1 cellular context compared by ENCODE assay signal in the genomic region with DNA sequence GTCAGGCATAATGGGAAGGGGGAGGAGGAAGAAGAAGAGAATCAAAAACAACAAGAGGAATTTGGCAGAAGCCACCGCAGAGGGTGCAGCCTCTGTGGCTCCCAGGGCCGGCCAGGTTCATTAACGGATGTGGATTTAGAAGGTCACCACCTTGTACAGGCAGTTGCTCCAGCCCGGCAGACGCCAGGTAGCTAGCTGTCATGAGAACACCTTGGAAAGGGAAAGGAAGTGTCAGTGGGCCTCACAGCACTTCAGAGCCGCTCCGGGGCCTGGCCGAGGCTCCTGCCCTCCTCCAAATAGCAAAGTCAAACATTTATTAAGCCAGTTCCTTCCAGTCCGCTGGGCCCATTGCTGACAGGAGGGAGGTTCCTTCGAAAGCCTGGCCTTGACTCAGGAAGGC.
TF ChIP-seq lines count a peak whose summit lies in the region.

No MANE protein-coding gene starts in this region.

TF ChIP-seq in HepG2, 621 proteins besides CTCF, POLR2A, EP300 and RAD21:
- TF ChIP-seq ZNF577 (CRISPR knock-in tag; IDR thresholded peaks at IDR 0.05; ENCODE audit: borderline replicate concordance, low read depth), result no peak
- TF ChIP-seq SP1 (IDR thresholded peaks at IDR 0.05), result no peak
- no peak for TF ChIP-seq SP1 (CRISPR knock-in tag; IDR thresholded peaks at IDR 0.05)
- no peak for TF ChIP-seq NPAS2 (CRISPR knock-in tag; IDR thresholded peaks at IDR 0.05; ENCODE audit: borderline replicate concordance)
- TF ChIP-seq, protein P1, sequence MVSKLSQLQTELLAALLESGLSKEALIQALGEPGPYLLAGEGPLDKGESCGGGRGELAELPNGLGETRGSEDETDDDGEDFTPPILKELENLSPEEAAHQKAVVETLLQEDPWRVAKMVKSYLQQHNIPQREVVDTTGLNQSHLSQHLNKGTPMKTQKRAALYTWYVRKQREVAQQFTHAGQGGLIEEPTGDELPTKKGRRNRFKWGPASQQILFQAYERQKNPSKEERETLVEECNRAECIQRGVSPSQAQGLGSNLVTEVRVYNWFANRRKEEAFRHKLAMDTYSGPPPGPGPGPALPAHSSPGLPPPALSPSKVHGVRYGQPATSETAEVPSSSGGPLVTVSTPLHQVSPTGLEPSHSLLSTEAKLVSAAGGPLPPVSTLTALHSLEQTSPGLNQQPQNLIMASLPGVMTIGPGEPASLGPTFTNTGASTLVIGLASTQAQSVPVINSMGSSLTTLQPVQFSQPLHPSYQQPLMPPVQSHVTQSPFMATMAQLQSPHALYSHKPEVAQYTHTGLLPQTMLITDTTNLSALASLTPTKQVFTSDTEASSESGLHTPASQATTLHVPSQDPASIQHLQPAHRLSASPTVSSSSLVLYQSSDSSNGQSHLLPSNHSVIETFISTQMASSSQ (IDR thresholded peaks at IDR 0.05; ENCODE audit: low read depth), result no peak
- TF ChIP-seq, protein P1 (CRISPR knock-in tag; IDR thresholded peaks at IDR 0.05; ENCODE audit: borderline replicate concordance), result no peak
- TF ChIP-seq NBN (conservative IDR thresholded peaks at IDR 0.05), result no peak
- no peak for TF ChIP-seq XRCC5 (optimal IDR thresholded peaks at IDR 0.05; ENCODE audit: low read length)
- TF ChIP-seq TGIF2 (CRISPR knock-in tag; IDR thresholded peaks at IDR 0.05), result no peak
- no peak for TF ChIP-seq ZNF546 (CRISPR knock-in tag; conservative IDR thresholded peaks at IDR 0.05)
- no peak for TF ChIP-seq MIXL1 (CRISPR knock-in tag; IDR thresholded peaks at IDR 0.05)
- no peak for TF ChIP-seq CREM (IDR thresholded peaks at IDR 0.05)
- TF ChIP-seq CREM (CRISPR knock-in tag; IDR thresholded peaks at IDR 0.05), result no peak
- TF ChIP-seq NFKB2 (CRISPR knock-in tag; IDR thresholded peaks at IDR 0.05; ENCODE audit: borderline replicate concordance), result no peak
- TF ChIP-seq PAF1 (CRISPR knock-in tag; IDR thresholded peaks at IDR 0.05), result no peak
- TF ChIP-seq NR1H2 (CRISPR knock-in tag; IDR thresholded peaks at IDR 0.05; ENCODE audit: borderline replicate concordance, low read depth), result no peak
- TF ChIP-seq, protein P2, sequence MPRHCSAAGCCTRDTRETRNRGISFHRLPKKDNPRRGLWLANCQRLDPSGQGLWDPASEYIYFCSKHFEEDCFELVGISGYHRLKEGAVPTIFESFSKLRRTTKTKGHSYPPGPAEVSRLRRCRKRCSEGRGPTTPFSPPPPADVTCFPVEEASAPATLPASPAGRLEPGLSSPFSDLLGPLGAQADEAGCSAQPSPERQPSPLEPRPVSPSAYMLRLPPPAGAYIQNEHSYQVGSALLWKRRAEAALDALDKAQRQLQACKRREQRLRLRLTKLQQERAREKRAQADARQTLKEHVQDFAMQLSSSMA (CRISPR knock-in tag; IDR thresholded peaks at IDR 0.05), result no peak
- no peak for TF ChIP-seq ETV6 (CRISPR knock-in tag; conservative IDR thresholded peaks at IDR 0.05)
- TF ChIP-seq, protein P3, sequence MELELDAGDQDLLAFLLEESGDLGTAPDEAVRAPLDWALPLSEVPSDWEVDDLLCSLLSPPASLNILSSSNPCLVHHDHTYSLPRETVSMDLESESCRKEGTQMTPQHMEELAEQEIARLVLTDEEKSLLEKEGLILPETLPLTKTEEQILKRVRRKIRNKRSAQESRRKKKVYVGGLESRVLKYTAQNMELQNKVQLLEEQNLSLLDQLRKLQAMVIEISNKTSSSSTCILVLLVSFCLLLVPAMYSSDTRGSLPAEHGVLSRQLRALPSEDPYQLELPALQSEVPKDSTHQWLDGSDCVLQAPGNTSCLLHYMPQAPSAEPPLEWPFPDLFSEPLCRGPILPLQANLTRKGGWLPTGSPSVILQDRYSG (CRISPR knock-in tag; IDR thresholded peaks at IDR 0.05), result no peak
- TF ChIP-seq, protein P4, sequence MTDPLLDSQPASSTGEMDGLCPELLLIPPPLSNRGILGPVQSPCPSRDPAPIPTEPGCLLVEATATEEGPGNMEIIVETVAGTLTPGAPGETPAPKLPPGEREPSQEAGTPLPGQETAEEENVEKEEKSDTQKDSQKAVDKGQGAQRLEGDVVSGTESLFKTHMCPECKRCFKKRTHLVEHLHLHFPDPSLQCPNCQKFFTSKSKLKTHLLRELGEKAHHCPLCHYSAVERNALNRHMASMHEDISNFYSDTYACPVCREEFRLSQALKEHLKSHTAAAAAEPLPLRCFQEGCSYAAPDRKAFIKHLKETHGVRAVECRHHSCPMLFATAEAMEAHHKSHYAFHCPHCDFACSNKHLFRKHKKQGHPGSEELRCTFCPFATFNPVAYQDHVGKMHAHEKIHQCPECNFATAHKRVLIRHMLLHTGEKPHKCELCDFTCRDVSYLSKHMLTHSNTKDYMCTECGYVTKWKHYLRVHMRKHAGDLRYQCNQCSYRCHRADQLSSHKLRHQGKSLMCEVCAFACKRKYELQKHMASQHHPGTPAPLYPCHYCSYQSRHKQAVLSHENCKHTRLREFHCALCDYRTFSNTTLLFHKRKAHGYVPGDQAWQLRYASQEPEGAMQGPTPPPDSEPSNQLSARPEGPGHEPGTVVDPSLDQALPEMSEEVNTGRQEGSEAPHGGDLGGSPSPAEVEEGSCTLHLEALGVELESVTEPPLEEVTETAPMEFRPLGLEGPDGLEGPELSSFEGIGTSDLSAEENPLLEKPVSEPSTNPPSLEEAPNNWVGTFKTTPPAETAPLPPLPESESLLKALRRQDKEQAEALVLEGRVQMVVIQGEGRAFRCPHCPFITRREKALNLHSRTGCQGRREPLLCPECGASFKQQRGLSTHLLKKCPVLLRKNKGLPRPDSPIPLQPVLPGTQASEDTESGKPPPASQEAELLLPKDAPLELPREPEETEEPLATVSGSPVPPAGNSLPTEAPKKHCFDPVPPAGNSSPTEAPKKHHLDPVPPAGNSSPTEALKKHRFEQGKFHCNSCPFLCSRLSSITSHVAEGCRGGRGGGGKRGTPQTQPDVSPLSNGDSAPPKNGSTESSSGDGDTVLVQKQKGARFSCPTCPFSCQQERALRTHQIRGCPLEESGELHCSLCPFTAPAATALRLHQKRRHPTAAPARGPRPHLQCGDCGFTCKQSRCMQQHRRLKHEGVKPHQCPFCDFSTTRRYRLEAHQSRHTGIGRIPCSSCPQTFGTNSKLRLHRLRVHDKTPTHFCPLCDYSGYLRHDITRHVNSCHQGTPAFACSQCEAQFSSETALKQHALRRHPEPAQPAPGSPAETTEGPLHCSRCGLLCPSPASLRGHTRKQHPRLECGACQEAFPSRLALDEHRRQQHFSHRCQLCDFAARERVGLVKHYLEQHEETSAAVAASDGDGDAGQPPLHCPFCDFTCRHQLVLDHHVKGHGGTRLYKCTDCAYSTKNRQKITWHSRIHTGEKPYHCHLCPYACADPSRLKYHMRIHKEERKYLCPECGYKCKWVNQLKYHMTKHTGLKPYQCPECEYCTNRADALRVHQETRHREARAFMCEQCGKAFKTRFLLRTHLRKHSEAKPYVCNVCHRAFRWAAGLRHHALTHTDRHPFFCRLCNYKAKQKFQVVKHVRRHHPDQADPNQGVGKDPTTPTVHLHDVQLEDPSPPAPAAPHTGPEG (CRISPR knock-in tag; IDR thresholded peaks at IDR 0.05), result no peak
